21 cellular contexts compared by ENCODE assay signal in genomic region chr21:37815893-37816292, GRCh38.
"Had no signal": no experiment of that assay in that cellular context is flagged by ENCODE, and none has a peak within 500 bp of the region (broad histone marks: within the 10 kb centered on the region; RNA-seq: fewer than 3 reads in every experiment).

No MANE protein-coding gene starts in this region.

- H3K4me3 Mint-ChIP-seq: activated CD4-positive, alpha-beta memory T cell treated with anti-CD3 and anti-CD28 coated beads, Interleukin-2, amount 10 ng/mL, durations not matched to agents 7 days and 5 days; dendritic cell treated with granulocyte-macrophage colony-stimulating factor and Interleukin-4, amounts not matched to agents 40 ng/mL and 50 ng/mL, for 4 days; memory B cell; naive B cell; type B pancreatic cell had no signal

- DNase-seq: activated CD4-positive, alpha-beta memory T cell treated with anti-CD3 and anti-CD28 coated beads, Interleukin-2, amount 10 ng/mL, durations not matched to agents 7 days and 5 days; activated CD4-positive, alpha-beta T cell treated with anti-CD3 and anti-CD28 coated beads for 48 hours; activated gamma-delta T cell; activated naive CD4-positive, alpha-beta T cell treated with anti-CD3 and anti-CD28 coated beads, Interleukin-2, amount 50 U/mL, for 16 hours; activated T-cell treated with anti-CD3 and anti-CD28 coated beads for 4 hours; anterior cingulate cortex; effector CD4-positive, alpha-beta T cell; foreskin keratinocyte; left colon; naive B cell; pancreas; right lobe of liver; stimulated activated CD4-positive, alpha-beta T cell treated with anti-CD3 and anti-CD28 coated beads, Interleukin-2, amount 100 ng/mL, for 24 hours; stimulated activated naive CD4-positive, alpha-beta T cell; testis had no signal

- H3K27me3 Mint-ChIP-seq: activated CD4-positive, alpha-beta memory T cell treated with anti-CD3 and anti-CD28 coated beads, Interleukin-2, amount 10 ng/mL, durations not matched to agents 7 days and 5 days; dendritic cell treated with granulocyte-macrophage colony-stimulating factor and Interleukin-4, amounts not matched to agents 40 ng/mL and 50 ng/mL, for 4 days; memory B cell had no signal

- H3K27ac Mint-ChIP-seq: activated CD4-positive, alpha-beta memory T cell treated with anti-CD3 and anti-CD28 coated beads, Interleukin-2, amount 10 ng/mL, durations not matched to agents 7 days and 5 days; dendritic cell treated with granulocyte-macrophage colony-stimulating factor and Interleukin-4, amounts not matched to agents 40 ng/mL and 50 ng/mL, for 4 days; memory B cell; naive B cell; type B pancreatic cell had no signal

- ATAC-seq: body of pancreas, foreskin keratinocyte, left colon had no signal

- H3K9me3 Mint-ChIP-seq: type B pancreatic cell had no signal

- H3K27me3 ChIP-seq: body of pancreas, cardiac muscle cell, right lobe of liver, testis had no signal

- H3K4me3 ChIP-seq: body of pancreas, cardiac muscle cell, pancreas, right lobe of liver, skin epidermis, testis had no signal

- H3K36me3 ChIP-seq: cardiac muscle cell, pancreas, right lobe of liver had no signal

- H3K4me1 ChIP-seq: body of pancreas, foreskin keratinocyte, pancreas, right lobe of liver, testis had no signal

- H3K27ac ChIP-seq: body of pancreas, cardiac muscle cell, foreskin keratinocyte, pancreas, right lobe of liver, testis had no signal

- H3K9me3 ChIP-seq: body of pancreas, pancreas, right lobe of liver, testis had no signal

- H3K4me1 Mint-ChIP-seq: activated CD4-positive, alpha-beta memory T cell treated with anti-CD3 and anti-CD28 coated beads, Interleukin-2, amount 10 ng/mL, durations not matched to agents 7 days and 5 days; memory B cell; naive B cell had no signal

- H3K36me3 Mint-ChIP-seq: type B pancreatic cell had no signal
